ENCODE assay signal across 12 cellular contexts in genomic region chr7:47458057-47458456, GRCh38.
DNase-seq lines count a peak whose midpoint lies in the region; ATAC-seq and TF ChIP-seq lines count a peak whose summit lies in the region.
"Had no signal": no experiment of that assay in that cellular context is flagged by ENCODE, and none has a peak within 500 bp of the region (broad histone marks: within the 10 kb centered on the region; RNA-seq: fewer than 3 reads in every experiment).

No MANE protein-coding gene starts in this region.

- H3K4me3 Mint-ChIP-seq in T-helper 2 cell treated with Interferon-gamma antibody and Interleukin-4, amounts not matched to agents 5 μg/mL and 100 μg/mL, for 36 hours, result no peak overlapping the region
- H3K4me3 Mint-ChIP-seq: activated CD8-positive, alpha-beta memory T cell treated with anti-CD3 and anti-CD28 coated beads, Interleukin-2, amount 10 ng/mL, durations not matched to agents 7 days and 5 days; naive thymus-derived CD8-positive, alpha-beta T cell had no signal

- WGBS in heart right ventricle, 2 donors, result 43% methylated on average over 5 of the region's 5 CpGs

- H3K36me3 ChIP-seq in heart right ventricle (peaks cover 0 to 3% (median 0%) of the 10 kb centered on the region in 9 donors), gastrocnemius medialis (no peaks in the 10 kb centered on the region)
- H3K36me3 ChIP-seq: Peyer's patch had no signal

- intact Hi-C loops in heart right ventricle (cut with DNase I) (loop anchor here in 2 of 10 donors (5.0 to 10.0 kb wide), 2 partner anchors 117 to 1936 kb away; no protein-coding TSS in a partner anchor), gastrocnemius medialis (cut with DNase I; ENCODE audit: low total_unique reads) (no loop called here)

- H3K27me3 ChIP-seq in heart right ventricle, result no peaks in the 10 kb centered on the region
- H3K27me3 ChIP-seq in gastrocnemius medialis, result no peaks in the 10 kb centered on the region
- H3K27me3 ChIP-seq: Peyer's patch had no signal

- H3K4me1 ChIP-seq in heart right ventricle (peaks cover 19 to 74% (median 54%) of the 10 kb centered on the region in 9 donors), gastrocnemius medialis (peaks cover 42 to 55% of the 10 kb centered on the region in 2 donors)

- no peaks in the 10 kb centered on the region for H3K36me3 Mint-ChIP-seq in T-helper 2 cell treated with Interferon-gamma antibody and Interleukin-4, amounts not matched to agents 5 μg/mL and 100 μg/mL, for 36 hours (ENCODE audit: low read depth)
- H3K36me3 Mint-ChIP-seq: activated CD8-positive, alpha-beta memory T cell treated with anti-CD3 and anti-CD28 coated beads, Interleukin-2, amount 10 ng/mL, durations not matched to agents 7 days and 5 days; naive thymus-derived CD8-positive, alpha-beta T cell had no signal

- H3K4me3 ChIP-seq in heart right ventricle (no peak overlapping the region), gastrocnemius medialis (no peak overlapping the region)
- H3K4me3 ChIP-seq: Peyer's patch had no signal

- CTCF ChIA-PET in RWPE1 (lab: Yijun Ruan, JAX), result interaction anchor here (0.8 to 1.3 kb wide), 2 partner anchors 23 to 361 kb away, joined by 3 to 6 read pairs; no protein-coding TSS in a partner anchor

- H3K27me3 Mint-ChIP-seq in T-helper 2 cell treated with Interferon-gamma antibody and Interleukin-4, amounts not matched to agents 5 μg/mL and 100 μg/mL, for 36 hours (ENCODE audit: low read depth), result no peaks in the 10 kb centered on the region
- H3K27me3 Mint-ChIP-seq: activated CD8-positive, alpha-beta memory T cell treated with anti-CD3 and anti-CD28 coated beads, Interleukin-2, amount 10 ng/mL, durations not matched to agents 7 days and 5 days had no signal

- no peak overlapping the region for H3K27ac Mint-ChIP-seq in T-helper 2 cell treated with Interferon-gamma antibody and Interleukin-4, amounts not matched to agents 5 μg/mL and 100 μg/mL, for 36 hours
- H3K27ac Mint-ChIP-seq: activated CD8-positive, alpha-beta memory T cell treated with anti-CD3 and anti-CD28 coated beads, Interleukin-2, amount 10 ng/mL, durations not matched to agents 7 days and 5 days; naive thymus-derived CD8-positive, alpha-beta T cell had no signal

- POLR2A ChIA-PET in RWPE1 (lab: Yijun Ruan, JAX; ENCODE audit: low non-redundant PET), result no interaction called here

- peak; percentile 28 to 75 (median 50) for ATAC-seq in heart right ventricle
- peak; percentile 69 to 74 for ATAC-seq in gastrocnemius medialis
- ATAC-seq: activated CD8-positive, alpha-beta memory T cell treated with anti-CD3 and anti-CD28 coated beads, Interleukin-2, amount 10 ng/mL, durations not matched to agents 7 days and 5 days; naive thymus-derived CD8-positive, alpha-beta T cell had no signal

- H3K4me1 Mint-ChIP-seq in T-helper 2 cell treated with Interferon-gamma antibody and Interleukin-4, amounts not matched to agents 5 μg/mL and 100 μg/mL, for 36 hours (ENCODE audit: low read depth), result no peaks in the 10 kb centered on the region
- H3K4me1 Mint-ChIP-seq: activated CD8-positive, alpha-beta memory T cell treated with anti-CD3 and anti-CD28 coated beads, Interleukin-2, amount 10 ng/mL, durations not matched to agents 7 days and 5 days had no signal

- H3K9me3 Mint-ChIP-seq in T-helper 2 cell treated with Interferon-gamma antibody and Interleukin-4, amounts not matched to agents 5 μg/mL and 100 μg/mL, for 36 hours, result no peaks in the 10 kb centered on the region
- H3K9me3 Mint-ChIP-seq: naive thymus-derived CD8-positive, alpha-beta T cell had no signal

- no peaks in the 10 kb centered on the region for H3K9me3 ChIP-seq in heart right ventricle
- H3K9me3 ChIP-seq in gastrocnemius medialis, result no peaks in the 10 kb centered on the region
- H3K9me3 ChIP-seq: Peyer's patch had no signal

- H3K27ac ChIP-seq in RWPE1, result peak overlapping the region; percentile 50
- H3K27ac ChIP-seq in heart right ventricle, result peak overlapping the region in 9 of 10 donors; percentile 15 to 52 (median 44)
- H3K27ac ChIP-seq in gastrocnemius medialis, result peak overlapping the region; percentile 64 to 84 (median 84)

- TF ChIP-seq POLR2A in gastrocnemius medialis (IDR thresholded peaks at IDR 0.05), result peak in 1 of 2 donors; percentile 27

- DNase-seq in GM03348 (ENCODE audit: low spot score), result peak; percentile 93
- peak; percentile 34 for DNase-seq in RWPE1 (ENCODE audit: low spot score)
- peak; percentile 61 to 63 for DNase-seq in heart right ventricle
- DNase-seq in gastrocnemius medialis, result peak; percentile 83 to 94
- no peak for DNase-seq in HuH-7.5 (ENCODE audit: low spot score)
- DNase-seq in iPS-NIHi11 (ENCODE audit: low spot score), result no peak
- no peak for DNase-seq in T-helper 2 cell treated with Interferon-gamma antibody and Interleukin-4, amounts not matched to agents 5 μg/mL and 100 μg/mL, for 36 hours (ENCODE audit: low spot score)
- DNase-seq in stimulated activated CD4-positive, alpha-beta T cell treated with anti-CD3 and anti-CD28 coated beads, Interleukin-15, amount 100 ng/mL, for 24 hours, result no peak
- DNase-seq: activated CD8-positive, alpha-beta memory T cell treated with anti-CD3 and anti-CD28 coated beads, Interleukin-2, amount 10 ng/mL, durations not matched to agents 7 days and 5 days; effector CD8-positive, alpha-beta T cell; naive thymus-derived CD8-positive, alpha-beta T cell had no signal

- in situ Hi-C loops in gastrocnemius medialis (cut with MboI; ENCODE audit: low sequenced_read_pairs in 4 of 4), result no loop called here

- TF ChIP-seq CTCF in RWPE1 (conservative IDR thresholded peaks at IDR 0.05; ENCODE audit: low read depth) (no peak), heart right ventricle (IDR thresholded peaks at IDR 0.05) (no peak), gastrocnemius medialis (IDR thresholded peaks at IDR 0.05 in 4 of 5, conservative IDR thresholded peaks at IDR 0.05 in 1 of 5) (no peak)

Comparison
In these comparisons a context has a peak if more than half of its experiments do, and no peak if none do; other contexts are left out.
1. DNase-seq: peak in GM03348 (single experiment), RWPE1 (single experiment), heart right ventricle (2 of 2) and gastrocnemius medialis (2 of 2); none in HuH-7.5 (single experiment), iPS-NIHi11 (single experiment), T-helper 2 cell treated with Interferon-gamma antibody and Interleukin-4, amounts not matched to agents 5 μg/mL and 100 μg/mL, for 36 hours (single experiment) and stimulated activated CD4-positive, alpha-beta T cell treated with anti-CD3 and anti-CD28 coated beads, Interleukin-15, amount 100 ng/mL, for 24 hours (single experiment).
2. Peak in every context shown above with its lines, with median percentiles within 50 percentile points of each other: H3K27ac ChIP-seq.